In genomic region chr17:5281814-5282638, GRCh38 we compare ENCODE assay signal across 8 cellular contexts. TPM values are rescaled to one million over a fixed set of nuclear protein-coding genes. Genes with fewer than 3 reads are reported as not detected.
DNase-seq lines count a peak whose midpoint lies in the region; ATAC-seq and TF ChIP-seq lines count a peak whose summit lies in the region.

Gene RABEP1 (plus strand): TSS chr17:5282284. CDS start chr17:5282487, 203 bp downstream.

- intact Hi-C loops in CD8-positive, alpha-beta T cell (cut with DNase I, micrococcal nuclease), result loop anchor here (1.0 to 2.0 kb wide), 4 partner anchors 40 to 137 kb away; partner anchors contain the start of genes ZNF594 (in 2 of the 2) and NUP88 (in 1 of the 2)
- intact Hi-C loops in PC-9 (cut with micrococcal nuclease; ENCODE audit: unreplicated experiment), result loop anchor here (2.0 to 5.0 kb wide), 2 partner anchors 21 to 205 kb away; partner anchors contain the start of genes DERL2 and MIS12

- H3K27me3 Mint-ChIP-seq in CD8-positive, alpha-beta T cell (ENCODE audit: low read depth), result no peaks in the 10 kb centered on the region
- no peaks in the 10 kb centered on the region for H3K27me3 Mint-ChIP-seq in activated T-cell treated with anti-CD3 and anti-CD28 coated beads, Interleukin-2, amount 50 U/mL, for 24 hours

- peaks cover 38% of the 10 kb centered on the region for H3K4me1 Mint-ChIP-seq in CD8-positive, alpha-beta T cell (ENCODE audit: low read depth)
- H3K4me1 Mint-ChIP-seq in activated T-cell treated with anti-CD3 and anti-CD28 coated beads, Interleukin-2, amount 50 U/mL, for 24 hours (ENCODE audit: low read depth), result peaks cover 43% of the 10 kb centered on the region

- H3K27ac Mint-ChIP-seq in CD8-positive, alpha-beta T cell, result peak within 1 kb of the TSS; percentile 93
- H3K27ac Mint-ChIP-seq in activated T-cell treated with anti-CD3 and anti-CD28 coated beads, Interleukin-2, amount 50 U/mL, for 24 hours, result peak within 1 kb of the TSS; percentile 94

- peak within 1 kb of the TSS; percentile 59 for H3K9ac ChIP-seq in mucosa of stomach (ENCODE audit: low read length)

- no peak for TF ChIP-seq EP300 in Ishikawa (IDR thresholded peaks at IDR 0.05; ENCODE audit: borderline replicate concordance)

- no peaks in the 10 kb centered on the region for H3K27me3 ChIP-seq in CD8-positive, alpha-beta T cell (ENCODE audit: insufficient read depth, low read length)
- H3K27me3 ChIP-seq in PC-9 (ENCODE audit: insufficient read depth, low read depth) (no peaks in the 10 kb centered on the region), esophagus (ENCODE audit: control insufficient read depth in 1 of 2, insufficient read depth in 2 of 2, low read length in 2 of 2) (no peaks in the 10 kb centered on the region), mucosa of stomach (ENCODE audit: control insufficient read depth, insufficient read depth, low read length) (no peaks in the 10 kb centered on the region)

- no peaks in the 10 kb centered on the region for H3K9me3 ChIP-seq in CD8-positive, alpha-beta T cell (ENCODE audit: low read length)
- H3K9me3 ChIP-seq in PC-9 (ENCODE audit: insufficient read depth, low read depth), result no peaks in the 10 kb centered on the region
- H3K9me3 ChIP-seq in esophagus (ENCODE audit: control insufficient read depth in 2 of 2, insufficient read depth in 1 of 2, low read depth in 1 of 2, low read length in 1 of 2), result no peaks in the 10 kb centered on the region
- no peaks in the 10 kb centered on the region for H3K9me3 ChIP-seq in mucosa of stomach (ENCODE audit: control insufficient read depth, low read length)

- no TSS peak for BruUV-seq in PC-9 (replicated peaks; lab: Mats Ljungman, UMichigan)

- POLR2A ChIA-PET in CD8-positive, alpha-beta T cell (lab: Charles Lee), result interaction anchor here (0.7 to 1.5 kb wide), 8 partner anchors 9 to 157 kb away, joined by 3 to 4 read pairs (median 4); partner anchors contain the start of genes C1QBP, NUP88 and RPAIN
- POLR2A ChIA-PET in PC-9 (lab: Charles Lee; ENCODE audit: unreplicated experiment), result no interaction called here

- H2AFZ ChIP-seq in PC-9, result peak within 1 kb of the TSS; percentile 82

- H3K4me3 ChIP-seq in CD8-positive, alpha-beta T cell (ENCODE audit: low read depth, low read length), result peak within 1 kb of the TSS; percentile 61
- H3K4me3 ChIP-seq in PC-9, result peak within 1 kb of the TSS; percentile 69
- H3K4me3 ChIP-seq in esophagus (ENCODE audit: low read depth in 1 of 2, low read length in 2 of 2), result peak within 1 kb of the TSS; percentile 89 to 97
- peak within 1 kb of the TSS; percentile 25 for H3K4me3 ChIP-seq in mucosa of stomach (ENCODE audit: low read length)

- DNase-seq in CD8-positive, alpha-beta T cell, result peak; percentile 85 to 97 (median 92)
- peak; percentile 53 to 94 for DNase-seq in PC-9
- peak; percentile 94 for DNase-seq in activated T-cell treated with anti-CD3 and anti-CD28 coated beads, Interleukin-2, amount 50 U/mL, for 24 hours
- DNase-seq in stimulated activated CD8-positive, alpha-beta memory T cell treated with anti-CD3 and anti-CD28 coated beads, Interleukin-4, amount 100 ng/mL, for 48 hours, result peak; percentile 96

- H3K27ac ChIP-seq in CD8-positive, alpha-beta T cell (ENCODE audit: low read depth, low read length), result peak within 1 kb of the TSS; percentile 61
- H3K27ac ChIP-seq in PC-9 (no peak within 1 kb of the TSS), esophagus (ENCODE audit: low read depth in 2 of 2, low read length in 1 of 2) (peak within 1 kb of the TSS; percentile 67 to 88)

- no peaks in the 10 kb centered on the region for H3K9me3 Mint-ChIP-seq in CD8-positive, alpha-beta T cell
- H3K9me3 Mint-ChIP-seq in activated T-cell treated with anti-CD3 and anti-CD28 coated beads, Interleukin-2, amount 50 U/mL, for 24 hours, result no peaks in the 10 kb centered on the region

- H3K36me3 ChIP-seq in CD8-positive, alpha-beta T cell (ENCODE audit: insufficient read depth, low read length), result no peaks in the 10 kb centered on the region
- no peaks in the 10 kb centered on the region for H3K36me3 ChIP-seq in PC-9 (ENCODE audit: low read depth)
- H3K36me3 ChIP-seq in esophagus (ENCODE audit: control insufficient read depth in 2 of 2, insufficient read depth in 2 of 2, low read length in 1 of 2), result no peaks in the 10 kb centered on the region
- no peaks in the 10 kb centered on the region for H3K36me3 ChIP-seq in mucosa of stomach (ENCODE audit: control insufficient read depth, insufficient read depth, low read length)

- peak within 1 kb of the TSS; percentile 86 for H3K4me2 ChIP-seq in PC-9

- peaks cover 11% of the 10 kb centered on the region for H3K36me3 Mint-ChIP-seq in CD8-positive, alpha-beta T cell
- H3K36me3 Mint-ChIP-seq in activated T-cell treated with anti-CD3 and anti-CD28 coated beads, Interleukin-2, amount 50 U/mL, for 24 hours (ENCODE audit: low read depth), result peaks cover 40% of the 10 kb centered on the region

- WGBS in esophagus, 2 donors, result 1% methylated on average over 72 to 97 of the region's 97 CpGs

- H3K79me2 ChIP-seq in PC-9 (ENCODE audit: low read depth), result peaks cover 43% of the 10 kb centered on the region

- TF ChIP-seq RAD21 in Ishikawa (IDR thresholded peaks at IDR 0.05; ENCODE audit: low read depth), result no peak

- CTCF ChIA-PET in CD8-positive, alpha-beta T cell (lab: Charles Lee), result interaction anchor here (0.6 to 1.5 kb wide), 3 partner anchors 9 to 34 kb away, joined by 3 to 5 read pairs (median 3); no protein-coding TSS in a partner anchor
- CTCF ChIA-PET in PC-9 (lab: Charles Lee), result no interaction called here

- no peak for TF ChIP-seq CTCF in CD8-positive, alpha-beta T cell (IDR thresholded peaks at IDR 0.05)
- TF ChIP-seq CTCF in PC-9 (conservative IDR thresholded peaks at IDR 0.05), result no peak

- peak; percentile 81 for ATAC-seq in CD8-positive, alpha-beta T cell
- peak; percentile 58 for ATAC-seq in GM21360 (IDR thresholded peaks at IDR 0.05; ENCODE audit: unreplicated experiment)

- H3K9me2 ChIP-seq in PC-9 (ENCODE audit: insufficient read depth), result no peaks in the 10 kb centered on the region

- peaks cover 41% of the 10 kb centered on the region for H3K4me1 ChIP-seq in CD8-positive, alpha-beta T cell (ENCODE audit: insufficient read depth, low read length)
- H3K4me1 ChIP-seq in PC-9 (replicated peaks; ENCODE audit: insufficient read depth) (peaks cover 16% of the 10 kb centered on the region), esophagus (ENCODE audit: control insufficient read depth in 2 of 2, insufficient read depth in 2 of 2, low read length in 1 of 2) (no peaks in the 10 kb centered on the region), mucosa of stomach (ENCODE audit: control insufficient read depth, insufficient read depth, low read length) (peaks cover 29% of the 10 kb centered on the region)

- H4K20me1 ChIP-seq in PC-9 (ENCODE audit: insufficient read depth), result peaks cover 22% of the 10 kb centered on the region; the same call in 1 of the 2 replicates

- H3K4me3 Mint-ChIP-seq in CD8-positive, alpha-beta T cell, result peak within 1 kb of the TSS; percentile 93
- peak within 1 kb of the TSS; percentile 89 for H3K4me3 Mint-ChIP-seq in activated T-cell treated with anti-CD3 and anti-CD28 coated beads, Interleukin-2, amount 50 U/mL, for 24 hours

- peaks cover 21% of the 10 kb centered on the region; the same call in 1 of the 2 replicates for H3F3A ChIP-seq in PC-9 (ENCODE audit: insufficient read depth, low read depth)

TF ChIP-seq in Ishikawa, 13 proteins besides CTCF, POLR2A, EP300 and RAD21:
- no peak for TF ChIP-seq TEAD4 (IDR thresholded peaks at IDR 0.05)
- TF ChIP-seq USF1 (IDR thresholded peaks at IDR 0.05), result peak; percentile 96
- TF ChIP-seq TAF1 (IDR thresholded peaks at IDR 0.05; ENCODE audit: low read depth), result peak; percentile 93
- peak; percentile 74 for TF ChIP-seq EGR1 (IDR thresholded peaks at IDR 0.05)

RNA-seq across cellular contexts. Expression of gene RABEP1, which starts in this region (rescaled TPM):
- total RNA-seq in CD8-positive, alpha-beta T cell, result 10 to 100 TPM; 27.1 to 27.6 TPM
- 41.9 and 53.0 TPM in 2 replicates for total RNA-seq in PC-9 (2021)
- 1 to 10 TPM; 8.8 to 9.0 TPM for polyA plus RNA-seq in esophagus

Comparison
In these comparisons a context has a peak if more than half of its experiments do, and no peak if none do; other contexts are left out.
1. H3K4me3 ChIP-seq: peak in every context shown above with its lines; median percentile 93 in esophagus; 69 in PC-9; 61 in CD8-positive, alpha-beta T cell; 25 in mucosa of stomach.